ENCODE assay signal across 8 cellular contexts in genomic region chr1:90850925-90851710, GRCh38.
DNase-seq lines count a peak whose midpoint lies in the region; ATAC-seq and TF ChIP-seq lines count a peak whose summit lies in the region.

No MANE protein-coding gene starts in this region.

- ATAC-seq in HG02938 (IDR thresholded peaks at IDR 0.05; ENCODE audit: unreplicated experiment), result peak; percentile 95
- ATAC-seq in left lung, result peak; percentile 100

- H3K9me3 ChIP-seq in left lung, result no peaks in the 10 kb centered on the region

- DNase-seq in NCI-H2081 (lab: John Stamatoyannopoulos, UW) (peak; percentile 70 to 72), NCI-H2081 treated with DMSO at 0.1 percent for 48 hours (lab: John Stamatoyannopoulos, UW) (no peak), NCI-H2029 treated with DMSO at 0.1 percent for 48 hours (lab: John Stamatoyannopoulos, UW) (peak; percentile 55), choroid plexus epithelial cell (ENCODE audit: low read depth) (peak; percentile 78), left lung (peak; percentile 82 to 94)
- DNase-seq in activated CD4-positive, CD25-positive, alpha-beta regulatory T cell treated with anti-CD3 and anti-CD28 coated beads, Interleukin-2, amount 50 U/mL, for 72 hours, result peak; percentile 71
- peak; percentile 78 to 82 for DNase-seq in stimulated activated CD4-positive, alpha-beta T cell treated with anti-CD3 and anti-CD28 coated beads, Interleukin-2, amount 100 ng/mL, for 24 hours

- TF ChIP-seq CTCF in choroid plexus epithelial cell (conservative IDR thresholded peaks at IDR 0.05; ENCODE audit: low read depth, low read length) (peak; percentile 53), left lung (IDR thresholded peaks at IDR 0.05) (peak; percentile 85 to 89)

- H3K4me1 ChIP-seq in left lung, result peaks cover 0 to 13% of the 10 kb centered on the region in 2 donors

- H3K27me3 ChIP-seq in left lung, result peaks cover 0 to 41% of the 10 kb centered on the region in 2 donors

- no peak overlapping the region for H3K27ac ChIP-seq in left lung

- intact Hi-C loops in left lung (cut with DNase I), result no loop called here

- H3K36me3 ChIP-seq in left lung, result no peaks in the 10 kb centered on the region

- H3K4me3 ChIP-seq in choroid plexus epithelial cell (ENCODE audit: low read depth, low read length), result peak overlapping the region; percentile 70
- H3K4me3 ChIP-seq in left lung, result peak overlapping the region; percentile 72 to 73
